16 cellular contexts compared by ENCODE assay signal in genomic region chr12:124411953-124412645, GRCh38.
A peak's percentile ranks its signal among the peaks of the same experiment; 100 is the strongest.
DNase-seq lines count a peak whose midpoint lies in the region; TF ChIP-seq lines count a peak whose summit lies in the region.
"Had no signal": no experiment of that assay in that cellular context is flagged by ENCODE, and none has a peak within 500 bp of the region (broad histone marks: within the 10 kb centered on the region; RNA-seq: fewer than 3 reads in every experiment).

No MANE protein-coding gene starts in this region.

- DNase-seq in DMS79 treated with DMSO at 0.1 percent for 48 hours (lab: John Stamatoyannopoulos, UW) (peak; percentile 78), brain microvascular endothelial cell (no peak), testis (no peak)
- no peak for DNase-seq in activated CD4-positive, alpha-beta T cell treated with anti-CD3 and anti-CD28 coated beads for 4 hours
- no peak for DNase-seq in central memory CD4-positive, alpha-beta T cell
- no peak for DNase-seq in effector CD8-positive, alpha-beta T cell (lab: John Stamatoyannopoulos, UW)
- DNase-seq: activated CD4-positive, alpha-beta memory T cell treated with anti-CD3 and anti-CD28 coated beads, Interleukin-2, amount 10 ng/mL, durations not matched to agents 7 days and 5 days; activated naive CD4-positive, alpha-beta T cell; naive B cell; NCI-H2227 treated with DMSO at 0.1 percent for 48 hours; PC-9; T-helper 9 cell had no signal

- in situ Hi-C loops in brain microvascular endothelial cell (cut with HindIII; ENCODE audit: low pct_ligation_motif_present, low sequenced_read_pairs) = no loop called here

- H3K9me3 ChIP-seq in stomach smooth muscle (ENCODE audit: control insufficient read depth in 2 of 2, low read length in 2 of 2) (no peaks in the 10 kb centered on the region), testis (no peaks in the 10 kb centered on the region)
- H3K9me3 ChIP-seq: HAP-1 had no signal

- H3K36me3 ChIP-seq in brain microvascular endothelial cell (replicated peaks) (peaks cover 39% of the 10 kb centered on the region), stomach smooth muscle (ENCODE audit: control insufficient read depth in 2 of 2, insufficient read depth in 2 of 2, low read length in 2 of 2) (peaks cover 4 to 11% of the 10 kb centered on the region in 2 donors), testis (ENCODE audit: low read depth, missing control alignments) (no peaks in the 10 kb centered on the region)

- no peak overlapping the region for H3K9ac ChIP-seq in stomach smooth muscle (ENCODE audit: low read length in 2 of 2)

- WGBS in testis, 2 donors = 59 to 78% methylated on average over 16 to 22 of the region's 22 CpGs

- TF ChIP-seq POLR2A in testis (IDR thresholded peaks at IDR 0.05) = no peak

- H3K4me1 ChIP-seq in stomach smooth muscle (ENCODE audit: control insufficient read depth, insufficient read depth, low read length) (peaks cover 54% of the 10 kb centered on the region), testis (peaks cover 42% of the 10 kb centered on the region)
- H3K4me1 ChIP-seq: HAP-1 had no signal

- H3K27ac ChIP-seq in brain microvascular endothelial cell (peak overlapping the region; percentile 60), layer of hippocampus (ENCODE audit: low read depth, low read length) (peak overlapping the region; percentile 2), stomach smooth muscle (ENCODE audit: low read length) (peak overlapping the region; percentile 46), testis (peak overlapping the region in 1 of 2 donors; percentile 31)
- H3K27ac ChIP-seq: C4-2B, PC-9 had no signal

- H3K27me3 ChIP-seq in brain microvascular endothelial cell (replicated peaks) = no peaks in the 10 kb centered on the region
- H3K27me3 ChIP-seq in layer of hippocampus (ENCODE audit: control insufficient read depth, insufficient read depth, low read length) = no peaks in the 10 kb centered on the region
- no peaks in the 10 kb centered on the region for H3K27me3 ChIP-seq in stomach smooth muscle (ENCODE audit: control insufficient read depth in 1 of 2, insufficient read depth in 2 of 2, low read length in 2 of 2)
- H3K27me3 ChIP-seq in testis = no peaks in the 10 kb centered on the region

- no peak for TF ChIP-seq CTCF in brain microvascular endothelial cell (IDR thresholded peaks at IDR 0.05; ENCODE audit: low read depth, low read length, missing control alignments)
- no peak for TF ChIP-seq CTCF in testis (IDR thresholded peaks at IDR 0.05)

- intact Hi-C loops in testis (cut with DNase I; ENCODE audit: low total_unique reads) = no loop called here

- H3K4me3 ChIP-seq in brain microvascular endothelial cell (ENCODE audit: low read depth, low read length) = no peak overlapping the region
- peak overlapping the region in 1 of 2 donors; percentile 22 for H3K4me3 ChIP-seq in stomach smooth muscle (ENCODE audit: low read length in 2 of 2)
- no peak overlapping the region for H3K4me3 ChIP-seq in testis
- H3K4me3 ChIP-seq: HAP-1, PC-9 had no signal
